In the genomic region with DNA sequence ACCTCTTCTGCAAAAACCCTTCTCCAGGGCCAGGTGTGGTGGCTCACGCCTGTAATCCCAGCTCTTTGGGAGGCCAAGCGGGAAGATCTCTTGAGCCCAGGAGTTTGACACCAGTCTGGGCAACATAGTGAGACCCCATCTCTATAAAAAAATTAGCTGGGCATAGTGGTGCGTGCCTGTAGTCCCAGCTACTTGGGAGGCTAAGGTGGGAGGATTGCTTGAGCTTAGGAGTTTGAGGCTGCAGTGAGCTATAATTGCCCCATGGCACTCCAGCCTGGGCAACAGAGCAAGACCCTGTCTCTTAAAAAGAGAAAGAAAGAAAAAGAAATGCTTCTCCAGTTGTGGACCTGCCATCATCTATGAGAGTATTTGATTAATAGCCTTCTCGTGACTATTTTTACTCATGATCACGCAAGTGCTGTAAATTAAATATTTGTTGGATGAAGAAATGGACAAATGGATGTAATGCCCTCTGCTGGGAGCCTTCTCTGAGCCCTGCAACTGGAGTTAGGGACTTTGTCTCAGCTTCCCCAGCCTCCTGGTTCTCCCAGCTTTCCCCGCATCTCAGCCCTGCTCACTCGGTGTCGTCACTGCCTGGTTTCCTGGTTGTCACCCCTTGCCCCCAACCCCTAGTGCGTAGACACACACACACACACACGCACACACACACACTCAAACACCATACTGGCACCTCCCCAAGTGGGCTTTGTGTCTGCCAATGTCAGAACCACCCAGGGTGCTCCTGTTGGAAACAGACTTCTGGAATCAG, we compare ENCODE assay signal across 9 cellular contexts. TPM values are rescaled to one million over a fixed set of nuclear protein-coding genes. Genes with fewer than 3 reads are reported as not detected.
DNase-seq lines count a peak whose midpoint lies in the region; ATAC-seq and TF ChIP-seq lines count a peak whose summit lies in the region.
"Had no signal": no experiment of that assay in that cellular context is flagged by ENCODE, and none has a peak within 500 bp of the region (broad histone marks: within the 10 kb centered on the region; RNA-seq: fewer than 3 reads in every experiment).

No MANE protein-coding gene starts in this region.

- H3K9me3 ChIP-seq in MG63 (no peaks in the 10 kb centered on the region), upper lobe of right lung (no peaks in the 10 kb centered on the region)
- H3K9me3 ChIP-seq: heart left ventricle had no signal

- no peak for TF ChIP-seq CTCF in upper lobe of right lung (IDR thresholded peaks at IDR 0.05)

- ATAC-seq in upper lobe of right lung = no peak
- ATAC-seq: activated T-helper 17 cell treated with anti-CD3 and anti-CD28 coated beads, Interleukin-2, amount 50 U/mL, for 72 hours; heart left ventricle had no signal

- DNase-seq in MG63 = peak; percentile 51
- peak; percentile 36 for DNase-seq in fibroblast of peridontal ligament (ENCODE audit: extremely low read depth)
- no peak for DNase-seq in upper lobe of right lung
- no peak for DNase-seq in NCI-H1417 (lab: John Stamatoyannopoulos, UW)
- no peak for DNase-seq in NCI-H82 (lab: John Stamatoyannopoulos, UW)
- DNase-seq: activated CD4-positive, alpha-beta T cell treated with anti-CD3 and anti-CD28 coated beads for 1 hour; heart left ventricle; mesendoderm had no signal

- intact Hi-C loops in upper lobe of right lung (cut with DNase I) = no loop called here

- H3K27me3 ChIP-seq in MG63 = no peaks in the 10 kb centered on the region
- no peaks in the 10 kb centered on the region for H3K27me3 ChIP-seq in upper lobe of right lung
- H3K27me3 ChIP-seq: heart left ventricle had no signal

- no peak overlapping the region for H3K4me3 ChIP-seq in MG63
- H3K4me3 ChIP-seq in upper lobe of right lung = no peak overlapping the region
- H3K4me3 ChIP-seq: heart left ventricle had no signal

- peak overlapping the region; percentile 24 for H3K27ac ChIP-seq in upper lobe of right lung

- H3K36me3 ChIP-seq in MG63 (no peaks in the 10 kb centered on the region), upper lobe of right lung (no peaks in the 10 kb centered on the region)

- peaks cover 8% of the 10 kb centered on the region for H3K4me1 ChIP-seq in upper lobe of right lung

RNA-seq across cellular contexts. Expression of gene WIZ, which starts 12.2 kb away (rescaled TPM):
- total RNA-seq in MG63 (2014; rRNA removed; shearing (Covaris generic); ENCODE audit: low replicate concordance) = 18.0 and 24.3 TPM in 2 replicates
- 30.9 TPM for total RNA-seq in upper lobe of right lung

RNA-seq across cellular contexts. Expression of gene AKAP8L, which starts 18.8 kb away (rescaled TPM):
- total RNA-seq in MG63 (2014; rRNA removed; shearing (Covaris generic); ENCODE audit: low replicate concordance) = 83.8 and 108 TPM in 2 replicates
- 95.5 TPM for total RNA-seq in upper lobe of right lung

RNA-seq across cellular contexts. Expression of gene RASAL3, which starts 26.8 kb away (rescaled TPM):
- total RNA-seq in MG63 (2014; rRNA removed; shearing (Covaris generic); ENCODE audit: low replicate concordance) = 0.25 TPM in 1 of 2 replicates, not detected in the other
- 19.1 TPM for total RNA-seq in upper lobe of right lung

RNA-seq across cellular contexts. Expression of gene PGLYRP2, which starts 41.8 kb away (rescaled TPM):
- total RNA-seq in MG63 (2014; rRNA removed; shearing (Covaris generic); ENCODE audit: low replicate concordance) = not detected in 2 replicates
- not detected for total RNA-seq in upper lobe of right lung
- total RNA-seq: heart left ventricle had no signal

RNA-seq across cellular contexts. Expression of gene AKAP8, which starts 58.0 kb away (rescaled TPM):
- total RNA-seq in MG63 (2014; rRNA removed; shearing (Covaris generic); ENCODE audit: low replicate concordance) = 29.6 and 30.2 TPM in 2 replicates
- 31.0 TPM for total RNA-seq in upper lobe of right lung

Comparison
In these comparisons a context has a peak if more than half of its experiments do, and no peak if none do; other contexts are left out.
1. DNase-seq: peak in MG63 (single experiment) and fibroblast of peridontal ligament (single experiment); none in upper lobe of right lung (single experiment), NCI-H1417 (0 of 3) and NCI-H82 (single experiment).
2. RNA of gene RASAL3, which starts 26.8 kb away (total RNA-seq): 19.1 TPM in upper lobe of right lung (single experiment); 0.25 TPM in MG63; every median in the first group is over 10 times any median in the second.